Comparison of ENCODE assay signal across 19 cellular contexts in the genomic region with DNA sequence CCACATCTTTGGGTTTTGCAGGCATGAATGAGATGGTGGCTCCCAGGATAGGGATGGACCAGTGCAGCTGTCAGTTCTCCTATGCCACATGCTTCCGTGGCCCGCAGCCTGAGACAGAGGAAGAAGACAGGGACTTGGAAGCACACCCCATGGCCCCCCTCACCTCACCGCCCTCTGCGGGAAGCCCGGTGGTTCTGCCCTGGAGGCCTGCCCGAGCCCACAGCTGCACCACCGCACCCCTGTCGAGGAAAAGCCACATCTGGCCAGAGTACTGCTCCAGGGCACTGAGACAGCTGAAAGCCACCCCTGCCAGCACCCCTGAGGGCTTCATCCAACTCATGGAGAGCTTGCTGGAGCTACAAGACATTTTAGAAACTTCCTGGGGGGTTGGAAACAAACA. TPM values are rescaled to one million over a fixed set of nuclear protein-coding genes. Genes with fewer than 3 reads are reported as not detected.
DNase-seq lines count a peak whose midpoint lies in the region; ATAC-seq and TF ChIP-seq lines count a peak whose summit lies in the region.
"Had no signal": no experiment of that assay in that cellular context is flagged by ENCODE, and none has a peak within 500 bp of the region (broad histone marks: within the 10 kb centered on the region; RNA-seq: fewer than 3 reads in every experiment).

No MANE protein-coding gene starts in this region.

- no peak overlapping the region for H3K27ac Mint-ChIP-seq in CD8-positive, alpha-beta T cell
- H3K27ac Mint-ChIP-seq in CD8-positive, alpha-beta memory T cell, result no peak overlapping the region
- H3K27ac Mint-ChIP-seq: B cell; CD4-positive, alpha-beta memory T cell; GM23338 had no signal

- H3K9me3 ChIP-seq in right cardiac atrium (ENCODE audit: control insufficient read depth, low read length) (no peaks in the 10 kb centered on the region), lung (ENCODE audit: control insufficient read depth in 2 of 2, insufficient read depth in 1 of 2, low read length in 1 of 2) (no peaks in the 10 kb centered on the region)
- H3K9me3 ChIP-seq in CD8-positive, alpha-beta T cell (ENCODE audit: low read length), result no peaks in the 10 kb centered on the region
- H3K9me3 ChIP-seq in CD8-positive, alpha-beta memory T cell (ENCODE audit: low read length), result no peaks in the 10 kb centered on the region

- POLR2A ChIA-PET in CD8-positive, alpha-beta T cell (lab: Charles Lee), result no interaction called here
- POLR2A ChIA-PET in CD8-positive, alpha-beta memory T cell (lab: Charles Lee), result no interaction called here

- ATAC-seq in right cardiac atrium (peak; percentile 13 to 44), Right ventricle myocardium inferior (no peak), lung (ENCODE audit: insufficient read depth, low FRiP score) (no peak)
- no peak for ATAC-seq in CD8-positive, alpha-beta T cell

- H3K36me3 ChIP-seq in lung (ENCODE audit: control insufficient read depth in 2 of 2, insufficient read depth in 2 of 2, low read length in 2 of 2), result no peaks in the 10 kb centered on the region
- H3K36me3 ChIP-seq in CD8-positive, alpha-beta T cell (ENCODE audit: insufficient read depth, low read length), result no peaks in the 10 kb centered on the region
- H3K36me3 ChIP-seq in CD8-positive, alpha-beta memory T cell (ENCODE audit: insufficient read depth, low read length), result no peaks in the 10 kb centered on the region

- no peaks in the 10 kb centered on the region for H3K27me3 Mint-ChIP-seq in CD8-positive, alpha-beta T cell (ENCODE audit: low read depth)
- peaks cover 0 to 7% of the 10 kb centered on the region in 2 donors for H3K27me3 Mint-ChIP-seq in CD8-positive, alpha-beta memory T cell
- H3K27me3 Mint-ChIP-seq: B cell; CD4-positive, alpha-beta memory T cell had no signal

- DNase-seq in right cardiac atrium, result no peak
- no peak for DNase-seq in Right ventricle myocardium inferior (ENCODE audit: missing footprints)
- DNase-seq in RPMI7951 (ENCODE audit: low read depth), result peak; percentile 51
- no peak for DNase-seq in lung (ENCODE audit: low spot score)
- no peak for DNase-seq in NCI-H524 (lab: John Stamatoyannopoulos, UW)
- DNase-seq in CD8-positive, alpha-beta T cell, result no peak
- no peak for DNase-seq in mucosa of gallbladder (ENCODE audit: low spot score)
- DNase-seq in CD8-positive, alpha-beta memory T cell, result no peak
- DNase-seq: 8988T; CD4-positive, alpha-beta memory T cell; DMS79; KBM-7; MV-4-11; NCI-H187; NCI-H2107; NCI-H2227 treated with DMSO at 0.1 percent for 48 hours; NCI-H510A treated with DMSO at 0.1 percent for 48 hours had no signal

- no peaks in the 10 kb centered on the region for H3K4me1 ChIP-seq in right cardiac atrium (ENCODE audit: control insufficient read depth, insufficient read depth, low read length)
- no peaks in the 10 kb centered on the region for H3K4me1 ChIP-seq in lung (ENCODE audit: control insufficient read depth in 2 of 2, insufficient read depth in 2 of 2, low read length in 2 of 2)
- H3K4me1 ChIP-seq in CD8-positive, alpha-beta T cell (ENCODE audit: insufficient read depth, low read length), result no peaks in the 10 kb centered on the region
- no peaks in the 10 kb centered on the region for H3K4me1 ChIP-seq in CD8-positive, alpha-beta memory T cell (ENCODE audit: insufficient read depth, low read length)

- H3K4me3 Mint-ChIP-seq in CD8-positive, alpha-beta T cell, result no peak overlapping the region
- no peak overlapping the region for H3K4me3 Mint-ChIP-seq in CD8-positive, alpha-beta memory T cell
- H3K4me3 Mint-ChIP-seq: B cell; CD4-positive, alpha-beta memory T cell; GM23338 had no signal

- no peaks in the 10 kb centered on the region for H3K36me3 Mint-ChIP-seq in CD8-positive, alpha-beta T cell
- no peaks in the 10 kb centered on the region for H3K36me3 Mint-ChIP-seq in CD8-positive, alpha-beta memory T cell
- H3K36me3 Mint-ChIP-seq: CD4-positive, alpha-beta memory T cell had no signal

- no peak for TF ChIP-seq CTCF in lung (IDR thresholded peaks at IDR 0.05; ENCODE audit: control extremely low read depth, extremely low read depth)
- no peak for TF ChIP-seq CTCF in CD8-positive, alpha-beta T cell (IDR thresholded peaks at IDR 0.05)

- H3K27me3 ChIP-seq in right cardiac atrium (ENCODE audit: control insufficient read depth, insufficient read depth) (no peaks in the 10 kb centered on the region), lung (ENCODE audit: control insufficient read depth, insufficient read depth) (no peaks in the 10 kb centered on the region)
- H3K27me3 ChIP-seq in CD8-positive, alpha-beta T cell (ENCODE audit: insufficient read depth, low read length), result no peaks in the 10 kb centered on the region
- H3K27me3 ChIP-seq in CD8-positive, alpha-beta memory T cell (ENCODE audit: insufficient read depth, low read length, poor library complexity, severe bottlenecking), result no peaks in the 10 kb centered on the region

- CTCF ChIA-PET in CD8-positive, alpha-beta T cell (lab: Charles Lee), result interaction anchor here (1.1 kb wide), 1 partner anchor 14 kb away, joined by 3 read pairs; no protein-coding TSS in a partner anchor
- CTCF ChIA-PET in CD8-positive, alpha-beta memory T cell (lab: Charles Lee), result interaction anchor here (1.6 kb wide), 1 partner anchor 12 kb away, joined by 3 read pairs; no protein-coding TSS in a partner anchor

- H3K27ac ChIP-seq in right cardiac atrium (ENCODE audit: low read length), result no peak overlapping the region
- H3K27ac ChIP-seq in lung (ENCODE audit: low read depth in 1 of 2, low read length in 1 of 2), result no peak overlapping the region
- no peak overlapping the region for H3K27ac ChIP-seq in CD8-positive, alpha-beta T cell (ENCODE audit: low read depth, low read length)
- no peak overlapping the region for H3K27ac ChIP-seq in CD8-positive, alpha-beta memory T cell (ENCODE audit: low read depth, low read length)

- H3K4me3 ChIP-seq in right cardiac atrium (ENCODE audit: low read length) (no peak overlapping the region), lung (peak overlapping the region; percentile 15)
- H3K4me3 ChIP-seq in CD8-positive, alpha-beta T cell (ENCODE audit: low read depth, low read length), result no peak overlapping the region
- H3K4me3 ChIP-seq in CD8-positive, alpha-beta memory T cell (ENCODE audit: low read length), result no peak overlapping the region
- H3K4me3 ChIP-seq: GM23338 had no signal

- 80% methylated on average over 8 of the region's 8 CpGs for WGBS in right cardiac atrium
- 76 to 81% methylated on average over 8 of the region's 8 CpGs for WGBS in lung, 2 donors

- H3K4me1 Mint-ChIP-seq in CD8-positive, alpha-beta T cell (ENCODE audit: low read depth), result no peaks in the 10 kb centered on the region
- H3K4me1 Mint-ChIP-seq in CD8-positive, alpha-beta memory T cell, result peaks cover 0 to 5% (median 4%) of the 10 kb centered on the region in 3 donors
- H3K4me1 Mint-ChIP-seq: B cell had no signal

- no peaks in the 10 kb centered on the region for H3K9me3 Mint-ChIP-seq in CD8-positive, alpha-beta T cell
- no peaks in the 10 kb centered on the region for H3K9me3 Mint-ChIP-seq in CD8-positive, alpha-beta memory T cell
- H3K9me3 Mint-ChIP-seq: CD4-positive, alpha-beta memory T cell; GM23338 had no signal

- intact Hi-C loops in right cardiac atrium (cut with DNase I) (loop anchor here in 2 of 4 donors (10.0 kb wide), 2 partner anchors 619 to 659 kb away; no protein-coding TSS in a partner anchor), Right ventricle myocardium inferior (cut with DNase I) (loop anchor here (2.0 to 10.0 kb wide), 3 partner anchors 171 to 649 kb away; partner anchors contain the start of genes ALDH1B1 and FBXO10)
- intact Hi-C loops in CD8-positive, alpha-beta T cell (cut with DNase I, micrococcal nuclease), result loop anchor here (5.0 to 10.0 kb wide), 3 partner anchors 321 to 619 kb away; partner anchors contain the start of gene SHB (in 1 of the 2)

RNA-seq across cellular contexts. Expression of gene TRMT10B, which starts 7.6 kb away (rescaled TPM):
- total RNA-seq in right cardiac atrium (1 to 10 TPM; 4.8 to 6.1 (median 5.2) TPM), Right ventricle myocardium inferior (3.2 TPM), lung (1 to 10 TPM; 6.1 to 7.6 TPM), mucosa of gallbladder (10.5 TPM)
- polyA plus RNA-seq in right cardiac atrium (3.3 TPM), lung (1 to 10 TPM; 5.0 to 5.2 TPM)
- total RNA-seq in RPMI7951 (2014; rRNA removed; shearing (Covaris generic)), result 1.7 and 2.0 TPM in 2 replicates
- 1 to 10 TPM; 5.9 to 7.0 TPM for total RNA-seq in CD8-positive, alpha-beta T cell
- 10 to 100 TPM; 10.0 to 12.0 TPM for total RNA-seq in CD8-positive, alpha-beta memory T cell
- polyA plus RNA-seq in CD8-positive, alpha-beta memory T cell, result 16.2 TPM

RNA-seq across cellular contexts. Expression of gene EXOSC3, which starts 38.9 kb away (rescaled TPM):
- 10 to 100 TPM; 19.7 to 23.9 (median 21.8) TPM for total RNA-seq in right cardiac atrium
- polyA plus RNA-seq in right cardiac atrium, result 15.7 TPM
- 17.0 TPM for total RNA-seq in Right ventricle myocardium inferior
- total RNA-seq in RPMI7951 (2014; rRNA removed; shearing (Covaris generic)), result 73.7 and 74.3 TPM in 2 replicates
- total RNA-seq in lung, result 10 to 100 TPM; 35.3 to 60.8 TPM
- 10 to 100 TPM; 23.3 to 38.8 TPM for polyA plus RNA-seq in lung
- total RNA-seq in CD8-positive, alpha-beta T cell, result 10 to 100 TPM; 34.2 to 45.9 TPM
- 30.1 TPM for total RNA-seq in mucosa of gallbladder
- total RNA-seq in CD8-positive, alpha-beta memory T cell, result 100 to 1,000 TPM; 107 to 112 TPM
- 23.8 TPM for polyA plus RNA-seq in CD8-positive, alpha-beta memory T cell

RNA-seq across cellular contexts. Expression of gene DCAF10, which starts 54.6 kb away (rescaled TPM):
- total RNA-seq in right cardiac atrium (10 to 100 TPM; 15.6 to 18.8 (median 16.6) TPM), Right ventricle myocardium inferior (22.3 TPM), lung (10 to 100 TPM; 19.4 to 35.5 TPM), mucosa of gallbladder (27.7 TPM)
- polyA plus RNA-seq in right cardiac atrium (7.7 TPM), lung (1 to 10 TPM; 5.8 to 8.3 TPM)
- total RNA-seq in RPMI7951 (2014; rRNA removed; shearing (Covaris generic)), result 17.9 and 19.9 TPM in 2 replicates
- 1 to 10 TPM; 4.9 to 5.6 TPM for total RNA-seq in CD8-positive, alpha-beta T cell
- total RNA-seq in CD8-positive, alpha-beta memory T cell, result 10 to 100 TPM; 14.9 to 15.1 TPM
- polyA plus RNA-seq in CD8-positive, alpha-beta memory T cell, result 27.2 TPM

Comparison
In these comparisons a context has a peak if more than half of its experiments do, and no peak if none do; other contexts are left out.
1. ATAC-seq: peak in right cardiac atrium (2 of 2); none in Right ventricle myocardium inferior (single experiment), lung (single experiment) and CD8-positive, alpha-beta T cell (single experiment).